In the genomic region with DNA sequence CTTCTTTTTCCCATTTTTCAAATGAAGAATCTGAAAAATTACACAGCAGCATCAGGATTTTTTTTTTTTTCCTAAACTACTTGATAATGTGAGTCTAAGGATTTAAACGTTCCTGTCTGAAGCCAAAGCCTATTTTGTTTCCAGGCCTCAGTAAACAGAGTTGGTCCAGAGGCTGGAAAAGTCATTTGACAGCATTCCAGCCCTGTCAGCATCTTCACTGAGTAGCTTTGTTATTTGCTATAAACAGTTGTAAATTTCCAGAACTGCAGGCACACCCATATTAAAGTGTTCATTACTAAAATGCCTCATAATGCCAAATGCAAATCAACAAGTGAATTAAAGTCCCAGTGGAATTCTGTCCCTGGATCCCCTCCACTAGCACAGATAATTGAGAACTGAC, we compare ENCODE assay signal across 13 cellular contexts. TPM values are rescaled to one million over a fixed set of nuclear protein-coding genes. Genes with fewer than 3 reads are reported as not detected.
DNase-seq lines count a peak whose midpoint lies in the region; ATAC-seq, FAIRE-seq and TF ChIP-seq lines count a peak whose summit lies in the region.
"Had no signal": no experiment of that assay in that cellular context is flagged by ENCODE, and none has a peak within 500 bp of the region (broad histone marks: within the 10 kb centered on the region; RNA-seq: fewer than 3 reads in every experiment).

No MANE protein-coding gene starts in this region.

- H3K79me2 ChIP-seq in osteoblast (ENCODE audit: insufficient read depth, low read length) = peaks cover 38% of the 10 kb centered on the region

- H3K9me3 ChIP-seq in cardiac muscle cell (ENCODE audit: low read depth) = no peaks in the 10 kb centered on the region
- H3K9me3 ChIP-seq in osteoblast (ENCODE audit: low read depth, low read length) = no peaks in the 10 kb centered on the region
- H3K9me3 ChIP-seq in kidney (ENCODE audit: control insufficient read depth in 1 of 2, low read length in 2 of 2) = no peaks in the 10 kb centered on the region
- H3K9me3 ChIP-seq: SJCRH30 had no signal

- peak overlapping the region; percentile 58 for H3K4me2 ChIP-seq in osteoblast (ENCODE audit: insufficient read depth, low read length)

- DNase-seq in cardiac muscle cell (ENCODE audit: low read depth in 1 of 2, low spot score in 1 of 2) = peak in 1 of 2 donors; percentile 44
- no peak for DNase-seq in osteoblast (ENCODE audit: insufficient read length, low spot score, missing footprints)
- no peak for DNase-seq in kidney
- DNase-seq in dermis blood vessel endothelial cell = no peak
- no peak for DNase-seq in stimulated activated CD4-positive, alpha-beta T cell treated with anti-CD3 and anti-CD28 coated beads, Interleukin-4, amount 100 ng/mL, for 24 hours
- DNase-seq: activated CD4-positive, alpha-beta T cell treated with anti-CD3 and anti-CD28 coated beads for 36 hours; activated naive CD8-positive, alpha-beta T cell treated with anti-CD3 and anti-CD28 coated beads for 36 hours; naive thymus-derived CD4-positive, alpha-beta T cell; SJCRH30 had no signal

- no peaks in the 10 kb centered on the region for H3K27me3 ChIP-seq in cardiac muscle cell
- no peaks in the 10 kb centered on the region for H3K27me3 ChIP-seq in osteoblast (ENCODE audit: insufficient read depth, low read length)
- H3K27me3 ChIP-seq: SJCRH30 had no signal

- no peak overlapping the region for H3K9ac ChIP-seq in kidney (ENCODE audit: low read length in 2 of 2)

- no peak for ATAC-seq in HG03097 (IDR thresholded peaks at IDR 0.05; ENCODE audit: low FRiP score, unreplicated experiment)
- ATAC-seq: activated CD4-positive, alpha-beta T cell treated with anti-CD3 and anti-CD28 coated beads for 36 hours; esophagus mucosa; naive thymus-derived CD4-positive, alpha-beta T cell had no signal

- no peak overlapping the region for H2AFZ ChIP-seq in osteoblast (ENCODE audit: low read length)

- H3K36me3 ChIP-seq in cardiac muscle cell (no peaks in the 10 kb centered on the region), osteoblast (ENCODE audit: insufficient read depth, low read length) (peaks cover 8% of the 10 kb centered on the region), kidney (ENCODE audit: control insufficient read depth in 1 of 2, insufficient read depth in 2 of 2, low read length in 2 of 2) (no peaks in the 10 kb centered on the region)
- H3K36me3 ChIP-seq: SJCRH30 had no signal

- H3K4me1 ChIP-seq in cardiac muscle cell (ENCODE audit: low read depth) = peaks cover 32% of the 10 kb centered on the region
- H3K4me1 ChIP-seq in osteoblast (ENCODE audit: insufficient read depth, low read length) = peaks cover 78% of the 10 kb centered on the region
- peaks cover 26 to 49% of the 10 kb centered on the region in 2 donors for H3K4me1 ChIP-seq in kidney (ENCODE audit: control insufficient read depth in 1 of 2, insufficient read depth in 1 of 2, low read depth in 1 of 2, low read length in 2 of 2)

- no peak for TF ChIP-seq CTCF in 22Rv1 (IDR thresholded peaks at IDR 0.05)
- no peak for TF ChIP-seq CTCF in VCaP (conservative IDR thresholded peaks at IDR 0.05)
- TF ChIP-seq CTCF in cardiac muscle cell (IDR thresholded peaks at IDR 0.05; ENCODE audit: low read depth, low read length) = no peak
- no peak for TF ChIP-seq CTCF in osteoblast (IDR thresholded peaks at IDR 0.05; ENCODE audit: extremely low read depth, low read depth, low read length)
- no peak for TF ChIP-seq CTCF in kidney (IDR thresholded peaks at IDR 0.05; ENCODE audit: borderline replicate concordance, extremely low read depth, insufficient read depth)

- H3K27ac ChIP-seq in 22Rv1 (peak overlapping the region; percentile 79), VCaP (peak overlapping the region; percentile 97; the same call in 1 of the 2 replicates), cardiac muscle cell (peak overlapping the region; percentile 55), osteoblast (ENCODE audit: low read depth, low read length) (peak overlapping the region; percentile 100), kidney (ENCODE audit: low read depth in 2 of 2, low read length in 2 of 2) (peak overlapping the region in 1 of 2 donors; percentile 73)
- H3K27ac ChIP-seq: SJCRH30 had no signal

- intact Hi-C loops in kidney (cut with DNase I) = no loop called here

- no peak for FAIRE-seq in kidney (lab: Jason Lieb, UNC)

- peaks cover 7% of the 10 kb centered on the region for H4K20me1 ChIP-seq in osteoblast (ENCODE audit: insufficient read depth, low read length)

- H3K4me3 ChIP-seq in cardiac muscle cell (no peak overlapping the region), osteoblast (ENCODE audit: insufficient read depth, low read length) (no peak overlapping the region), kidney (ENCODE audit: low read length in 2 of 2) (no peak overlapping the region)
- H3K4me3 ChIP-seq: SJCRH30 had no signal

RNA-seq across cellular contexts. Expression of a gene that starts 35.5 kb away (rescaled TPM):
- total RNA-seq in cardiac muscle cell (59.1 and 78.4 TPM in 2 replicates), osteoblast (108 and 124 TPM in 2 replicates), kidney (106 TPM), dermis blood vessel endothelial cell (155 and 160 TPM in 2 replicates)
- polyA plus RNA-seq in cardiac muscle cell (131 and 152 TPM in 2 replicates), kidney (ENCODE audit: insufficient read depth, low read depth, low replicate concordance) (7.2 TPM)
